ENCODE assay signal across 1 cellular context in genomic region chr6:70413114-70413828, GRCh38.
TF ChIP-seq lines count a peak whose summit lies in the region.

TSS of gene FAM135A (plus strand) at chr6:70413508. CDS start at chr6:70428343, 14,835 bp downstream.

TF ChIP-seq in H1, 55 proteins besides CTCF, POLR2A, EP300 and RAD21:
- TF ChIP-seq CEBPB (IDR thresholded peaks at IDR 0.05; ENCODE audit: low read depth, low read length) (no peak), TAF1 (IDR thresholded peaks at IDR 0.05; ENCODE audit: low read depth, low read length) (peak; percentile 95), BRCA1 (IDR thresholded peaks at IDR 0.05; ENCODE audit: low read depth, low read length) (peak; percentile 97), SUZ12 (IDR thresholded peaks at IDR 0.05; ENCODE audit: low read length) (no peak), EGR1 (IDR thresholded peaks at IDR 0.05; ENCODE audit: borderline replicate concordance, low read depth, low read length) (no peak), PHF8 (conservative IDR thresholded peaks at IDR 0.05; ENCODE audit: low read depth, low read length) (no peak; the same call in 1 of the 2 replicates), KDM4A (IDR thresholded peaks at IDR 0.05; ENCODE audit: low read depth, low read length, severe bottlenecking) (peak; percentile 77), TBP (IDR thresholded peaks at IDR 0.05; ENCODE audit: low read depth, low read length) (peak; percentile 97), SRF (IDR thresholded peaks at IDR 0.05; ENCODE audit: low read depth, low read length) (0 out of 2 replicates have a peak, but pooled peaks have one; percentile 5), TAF7 (optimal IDR thresholded peaks at IDR 0.05; ENCODE audit: borderline replicate concordance, low read depth, low read length) (peak; percentile 87), CHD1 (IDR thresholded peaks at IDR 0.05; ENCODE audit: low read depth, low read length) (no peak), POLR2AphosphoS5 (IDR thresholded peaks at IDR 0.05; ENCODE audit: low read depth, low read length) (peak; percentile 87), JUND (IDR thresholded peaks at IDR 0.05; ENCODE audit: low read length) (no peak), E2F6 (IDR thresholded peaks at IDR 0.05) (peak; percentile 43), HDAC2 (IDR thresholded peaks at IDR 0.05; ENCODE audit: borderline replicate concordance in 1 of 2, low read depth in 2 of 2, low read length in 2 of 2) (no peak), NRF1 (IDR thresholded peaks at IDR 0.05; ENCODE audit: low read depth, low read length) (peak; percentile 51; the same call in 1 of the 2 replicates), JUN (IDR thresholded peaks at IDR 0.05; ENCODE audit: low read depth, low read length) (no peak), GTF2F1 (IDR thresholded peaks at IDR 0.05; ENCODE audit: borderline replicate concordance, low read depth, low read length) (peak; percentile 93), CHD2 (IDR thresholded peaks at IDR 0.05; ENCODE audit: low read length) (peak; percentile 100), KDM1A (IDR thresholded peaks at IDR 0.05; ENCODE audit: borderline replicate concordance, low read length) (no peak), CREB1 (IDR thresholded peaks at IDR 0.05) (peak; percentile 93), ATF2 (IDR thresholded peaks at IDR 0.05; ENCODE audit: low read length) (peak; percentile 96)
